Comparison of ENCODE assay signal across 23 cellular contexts in genomic region chr2:43924463-43924862, GRCh38.
"Had no signal": no experiment of that assay in that cellular context is flagged by ENCODE, and none has a peak within 500 bp of the region (broad histone marks: within the 10 kb centered on the region; RNA-seq: fewer than 3 reads in every experiment).

No MANE protein-coding gene starts in this region.

- H3K27ac ChIP-seq: coronary artery, dorsolateral prefrontal cortex, esophagus muscularis mucosa, foreskin keratinocyte, gastrocnemius medialis, heart right ventricle, left lung, lower lobe of right lung had no signal

- DNase-seq: dermis blood vessel endothelial cell; dorsolateral prefrontal cortex; effector CD4-positive, alpha-beta T cell; effector memory CD4-positive, alpha-beta T cell; foreskin keratinocyte; gastrocnemius medialis; glutamatergic neuron; head of caudate nucleus; heart right ventricle; hippocampal formation; left cardiac atrium; left lung; left ventricle myocardium superior; lower lobe of right lung; mesenchymal stem cell; mucosa of descending colon; naive B cell; naive thymus-derived CD8-positive, alpha-beta T cell had no signal

- ATAC-seq: foreskin keratinocyte; gastrocnemius medialis; heart right ventricle; left cardiac atrium; left lung; left ventricle myocardium superior; lower lobe of right lung; mucosa of descending colon; naive thymus-derived CD8-positive, alpha-beta T cell had no signal

- H3K9me3 ChIP-seq: esophagus muscularis mucosa, gastrocnemius medialis, heart right ventricle, left lung, lower lobe of right lung, mucosa of descending colon had no signal

- H3K4me3 ChIP-seq: coronary artery, dorsolateral prefrontal cortex, esophagus muscularis mucosa, gastrocnemius medialis, heart right ventricle, left lung, lower lobe of right lung, mucosa of descending colon had no signal

- FAIRE-seq: endothelial cell of umbilical vein, islet of Langerhans, keratinocyte had no signal
